ENCODE assay signal across 8 cellular contexts in genomic region chr9:131530930-131531832, GRCh38. TPM values are rescaled to one million over a fixed set of nuclear protein-coding genes. Genes with fewer than 3 reads are reported as not detected.
DNase-seq lines count a peak whose midpoint lies in the region; ATAC-seq and TF ChIP-seq lines count a peak whose summit lies in the region.

UCK1 (minus strand) TSS chr9:131531263; CDS start chr9:131531174, 89 bp downstream.

- intact Hi-C loops in lower leg skin (cut with DNase I; ENCODE audit: low total_unique reads), result no loop called here

- no peaks in the 10 kb centered on the region for H3K27me3 ChIP-seq in BLaER1 treated with 17β-estradiol and CSF1 and Interleukin-3, amounts not matched to agents 10 nM and 100 nM
- H3K27me3 ChIP-seq in duodenal mucosa (ENCODE audit: control insufficient read depth in 1 of 2, insufficient read depth in 2 of 2, low read length in 2 of 2), result no peaks in the 10 kb centered on the region

- peak; percentile 62 for ATAC-seq in HG03469 (IDR thresholded peaks at IDR 0.05; ENCODE audit: unreplicated experiment)

- no peaks in the 10 kb centered on the region for H3K9me3 Mint-ChIP-seq in activated CD4-positive, alpha-beta memory T cell treated with anti-CD3 and anti-CD28 coated beads, Interleukin-2, amount 10 ng/mL, durations not matched to agents 7 days and 5 days

- peak within 1 kb of the TSS; percentile 73 to 97 (median 86) for H3K4me3 ChIP-seq in BLaER1 treated with 17β-estradiol and CSF1 and Interleukin-3, amounts not matched to agents 10 nM and 100 nM
- peak within 1 kb of the TSS; percentile 83 to 86 for H3K4me3 ChIP-seq in duodenal mucosa (ENCODE audit: low read depth in 1 of 2, low read length in 2 of 2)
- H3K4me3 ChIP-seq in lower leg skin (ENCODE audit: low read depth, poor library complexity, severe bottlenecking), result peak within 1 kb of the TSS; percentile 61

- peak within 1 kb of the TSS; percentile 70 to 87 (median 83) for H3K27ac ChIP-seq in BLaER1 treated with 17β-estradiol and CSF1 and Interleukin-3, amounts not matched to agents 10 nM and 100 nM
- H3K27ac ChIP-seq in duodenal mucosa (ENCODE audit: low read depth, low read length), result peak within 1 kb of the TSS; percentile 20

- peak within 1 kb of the TSS; percentile 54 for H3K27ac Mint-ChIP-seq in activated CD4-positive, alpha-beta memory T cell treated with anti-CD3 and anti-CD28 coated beads, Interleukin-2, amount 10 ng/mL, durations not matched to agents 7 days and 5 days

- no peaks in the 10 kb centered on the region for H3K27me3 Mint-ChIP-seq in activated CD4-positive, alpha-beta memory T cell treated with anti-CD3 and anti-CD28 coated beads, Interleukin-2, amount 10 ng/mL, durations not matched to agents 7 days and 5 days

- H3K4me1 Mint-ChIP-seq in activated CD4-positive, alpha-beta memory T cell treated with anti-CD3 and anti-CD28 coated beads, Interleukin-2, amount 10 ng/mL, durations not matched to agents 7 days and 5 days, result peaks cover 31% of the 10 kb centered on the region

- peaks cover 0 to 24% (median 9%) of the 10 kb centered on the region in 11 experiments; a peak in 11 of 22 replicates for H4K20me1 ChIP-seq in BLaER1 treated with 17β-estradiol and CSF1 and Interleukin-3, amounts not matched to agents 10 nM and 100 nM

- TF ChIP-seq CTCF in lower leg skin (IDR thresholded peaks at IDR 0.05), result no peak

- peaks cover 18% of the 10 kb centered on the region for H3K36me3 Mint-ChIP-seq in activated CD4-positive, alpha-beta memory T cell treated with anti-CD3 and anti-CD28 coated beads, Interleukin-2, amount 10 ng/mL, durations not matched to agents 7 days and 5 days (ENCODE audit: low read depth)

- no peaks in the 10 kb centered on the region for H3K9me3 ChIP-seq in BLaER1 treated with 17β-estradiol and CSF1 and Interleukin-3, amounts not matched to agents 10 nM and 100 nM (replicated peaks in 1 of 11)
- no peaks in the 10 kb centered on the region for H3K9me3 ChIP-seq in duodenal mucosa (ENCODE audit: control insufficient read depth in 1 of 2, low read length in 2 of 2)

- H3K9ac ChIP-seq in BLaER1 treated with 17β-estradiol and CSF1 and Interleukin-3, amounts not matched to agents 10 nM and 100 nM, result peak within 1 kb of the TSS; percentile 84 to 95 (median 91)
- peak within 1 kb of the TSS; percentile 75 to 81 for H3K9ac ChIP-seq in duodenal mucosa (ENCODE audit: low read depth in 1 of 2, low read length in 2 of 2)

- peak within 1 kb of the TSS; percentile 73 for H3K4me3 Mint-ChIP-seq in activated CD4-positive, alpha-beta memory T cell treated with anti-CD3 and anti-CD28 coated beads, Interleukin-2, amount 10 ng/mL, durations not matched to agents 7 days and 5 days

- TF ChIP-seq POLR2A in lower leg skin (IDR thresholded peaks at IDR 0.05), result no peak

- H3K4me2 ChIP-seq in BLaER1 treated with 17β-estradiol and CSF1 and Interleukin-3, amounts not matched to agents 10 nM and 100 nM, result peak within 1 kb of the TSS; percentile 86 to 100 (median 96)

- DNase-seq in GM19240 (ENCODE audit: insufficient read length, low spot score) (peak; percentile 95), NCI-H774 (lab: John Stamatoyannopoulos, UW) (peak; percentile 85), lower leg skin (ENCODE audit: low spot score in 2 of 2) (peak; percentile 43 to 93)
- DNase-seq in activated CD4-positive, alpha-beta memory T cell treated with anti-CD3 and anti-CD28 coated beads, Interleukin-2, amount 10 ng/mL, durations not matched to agents 7 days and 5 days, result peak; percentile 78
- DNase-seq in stimulated activated CD4-positive, alpha-beta T cell treated with anti-CD3 and anti-CD28 coated beads, Interleukin-4, amount 100 ng/mL, for 4 hours, result peak; percentile 68 to 73

- CTCF ChIA-PET in activated CD4-positive, alpha-beta memory T cell treated with anti-CD3 and anti-CD28 coated beads, Interleukin-2, amount 10 ng/mL, durations not matched to agents 7 days and 5 days (lab: Charles Lee), result interaction anchor here (0.7 kb wide), 1 partner anchor 9 kb away, joined by 3 read pairs; no protein-coding TSS in a partner anchor

- POLR2A ChIA-PET in activated CD4-positive, alpha-beta memory T cell treated with anti-CD3 and anti-CD28 coated beads, Interleukin-2, amount 10 ng/mL, durations not matched to agents 7 days and 5 days (lab: Charles Lee), result interaction anchor here (0.6 to 1.1 kb wide), 3 partner anchors 8 to 1729 kb away, joined by 3 to 4 read pairs (median 4); partner anchors contain the start of gene POMT1

- H3K36me3 ChIP-seq in BLaER1 treated with 17β-estradiol and CSF1 and Interleukin-3, amounts not matched to agents 10 nM and 100 nM, result peaks cover 33 to 40% (median 38%) of the 10 kb centered on the region in 11 experiments
- H3K36me3 ChIP-seq in duodenal mucosa (ENCODE audit: control insufficient read depth in 1 of 2, insufficient read depth in 2 of 2, low read length in 2 of 2), result peaks cover 6 to 29% of the 10 kb centered on the region in 2 donors

- peaks cover 43 to 56% (median 51%) of the 10 kb centered on the region in 10 experiments for H3K4me1 ChIP-seq in BLaER1 treated with 17β-estradiol and CSF1 and Interleukin-3, amounts not matched to agents 10 nM and 100 nM
- H3K4me1 ChIP-seq in duodenal mucosa (ENCODE audit: control insufficient read depth in 1 of 2, insufficient read depth in 2 of 2, low read length in 2 of 2), result peaks cover 15 to 18% of the 10 kb centered on the region in 2 donors

- 3 to 10% methylated on average over 26 to 47 of the region's 101 CpGs for WGBS in lower leg skin, 2 donors

RNA-seq across cellular contexts. Expression of gene UCK1, which starts in this region (rescaled TPM):
- 10 to 100 TPM; 23.8 to 24.6 TPM for total RNA-seq in activated CD4-positive, alpha-beta memory T cell treated with anti-CD3 and anti-CD28 coated beads, Interleukin-2, amount 10 ng/mL, durations not matched to agents 7 days and 5 days
- 10 to 100 TPM; 22.0 to 35.1 (median 25.4) TPM for total RNA-seq in lower leg skin

Comparison
In these comparisons a context has a peak if more than half of its experiments do, and no peak if none do; other contexts are left out.
1. Peak in every context shown above with its lines: DNase-seq, ATAC-seq, H3K4me3 ChIP-seq and H3K27ac ChIP-seq.